ENCODE assay signal across 12 cellular contexts in the genomic region with DNA sequence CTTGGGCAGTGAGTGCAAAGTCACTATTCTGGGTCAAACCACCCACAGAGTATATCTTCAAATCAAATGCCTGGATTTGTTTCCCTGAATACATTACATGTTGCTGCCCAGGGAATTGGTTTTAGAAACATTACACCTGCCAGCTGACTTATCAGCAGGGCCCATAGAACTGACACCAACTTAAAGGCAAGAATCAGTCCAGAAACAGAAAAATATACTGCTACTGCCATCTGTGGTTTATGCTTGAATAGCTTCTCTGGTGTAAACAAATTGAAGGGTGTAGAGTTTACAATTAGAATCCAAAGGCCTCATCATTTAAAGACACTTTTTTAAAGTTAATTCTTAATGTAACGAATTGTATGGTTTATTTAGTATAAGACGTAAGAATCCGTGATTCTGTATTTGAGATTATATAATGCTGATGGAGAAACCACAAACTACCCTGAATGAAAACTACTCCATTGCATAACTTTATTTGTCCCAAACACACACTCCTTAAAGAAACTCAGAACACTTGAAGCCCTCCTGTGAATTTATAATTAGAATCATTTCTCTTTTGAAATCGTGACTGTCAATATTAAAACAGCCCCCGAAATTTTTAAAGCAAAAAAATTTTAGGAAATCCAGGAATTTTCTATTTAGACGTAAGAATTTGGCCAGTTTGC. TPM values are rescaled to one million over a fixed set of nuclear protein-coding genes. Genes with fewer than 3 reads are reported as not detected.
DNase-seq lines count a peak whose midpoint lies in the region; TF ChIP-seq lines count a peak whose summit lies in the region.
"Had no signal": no experiment of that assay in that cellular context is flagged by ENCODE, and none has a peak within 500 bp of the region (broad histone marks: within the 10 kb centered on the region; RNA-seq: fewer than 3 reads in every experiment).

No MANE protein-coding gene starts in this region.

- CTCF ChIA-PET in activated naive CD4-positive, alpha-beta T cell treated with anti-CD3 and anti-CD28 coated beads for 36 hours (lab: Charles Lee) = interaction anchor here (1.1 to 2.2 kb wide), 3 partner anchors 10 to 148 kb away, joined by 3 to 13 read pairs (median 3); a partner anchor contains a TSS
- CTCF ChIA-PET in activated CD4-positive, alpha-beta memory T cell treated with anti-CD3 and anti-CD28 coated beads for 36 hours (lab: Charles Lee) = interaction anchor here (1.5 to 2.8 kb wide), 3 partner anchors 52 to 147 kb away, joined by 5 to 15 read pairs (median 12); a partner anchor contains a TSS

- no peaks in the 10 kb centered on the region for H3K36me3 ChIP-seq in Loucy (ENCODE audit: insufficient read depth, low read length)
- H3K36me3 ChIP-seq: vagina had no signal

- H3K4me1 Mint-ChIP-seq in brain (peaks cover 34% of the 10 kb centered on the region), progenitor cell of endocrine pancreas (ENCODE audit: low read depth) (peaks cover 70% of the 10 kb centered on the region)
- H3K4me1 Mint-ChIP-seq in activated naive CD4-positive, alpha-beta T cell treated with anti-CD3 and anti-CD28 coated beads for 36 hours (ENCODE audit: low read depth) = peaks cover 9% of the 10 kb centered on the region
- H3K4me1 Mint-ChIP-seq in activated CD4-positive, alpha-beta memory T cell treated with anti-CD3 and anti-CD28 coated beads for 36 hours (ENCODE audit: low read depth) = peaks cover 11% of the 10 kb centered on the region

- H3K9me3 ChIP-seq in Loucy (ENCODE audit: insufficient read depth, low read depth, low read length) = no peaks in the 10 kb centered on the region
- H3K9me3 ChIP-seq: vagina had no signal

- intact Hi-C loops in activated naive CD4-positive, alpha-beta T cell treated with anti-CD3 and anti-CD28 coated beads for 36 hours (cut with micrococcal nuclease) = no loop called here
- intact Hi-C loops in activated CD4-positive, alpha-beta memory T cell treated with anti-CD3 and anti-CD28 coated beads for 36 hours (cut with micrococcal nuclease) = no loop called here

- peaks cover 27% of the 10 kb centered on the region for H3K4me1 ChIP-seq in Loucy (ENCODE audit: insufficient read depth, low read length, poor library complexity, severe bottlenecking)
- H3K4me1 ChIP-seq: parathyroid adenoma had no signal

- peak overlapping the region in 1 of 5 experiments; percentile 45 for H3K4me3 Mint-ChIP-seq in brain
- no peak overlapping the region for H3K4me3 Mint-ChIP-seq in progenitor cell of endocrine pancreas (ENCODE audit: low read depth)
- H3K4me3 Mint-ChIP-seq in activated naive CD4-positive, alpha-beta T cell treated with anti-CD3 and anti-CD28 coated beads for 36 hours = no peak overlapping the region
- H3K4me3 Mint-ChIP-seq in activated CD4-positive, alpha-beta memory T cell treated with anti-CD3 and anti-CD28 coated beads for 36 hours = no peak overlapping the region
- H3K4me3 Mint-ChIP-seq: CD4-positive, CD25-positive, alpha-beta regulatory T cell; IgD-negative memory B cell had no signal

- no peaks in the 10 kb centered on the region for H3F3A ChIP-seq in Loucy (ENCODE audit: low read depth)

- H3K27me3 ChIP-seq in Loucy (ENCODE audit: insufficient read depth, low read length, poor library complexity, severe bottlenecking) = no peaks in the 10 kb centered on the region
- H3K27me3 ChIP-seq: vagina had no signal

- H3K27me3 Mint-ChIP-seq in brain (peaks cover 85% of the 10 kb centered on the region), progenitor cell of endocrine pancreas (no peaks in the 10 kb centered on the region)
- peaks cover 76% of the 10 kb centered on the region for H3K27me3 Mint-ChIP-seq in activated naive CD4-positive, alpha-beta T cell treated with anti-CD3 and anti-CD28 coated beads for 36 hours (ENCODE audit: low read depth)
- H3K27me3 Mint-ChIP-seq in activated CD4-positive, alpha-beta memory T cell treated with anti-CD3 and anti-CD28 coated beads for 36 hours = peaks cover 69% of the 10 kb centered on the region

- no peaks in the 10 kb centered on the region for H3K9me2 ChIP-seq in Loucy (replicated peaks; ENCODE audit: low read depth, low read length)

- DNase-seq in NCI-H1092 treated with DMSO at 0.1 percent for 48 hours (lab: John Stamatoyannopoulos, UW) = peak; percentile 2
- no peak for DNase-seq in NCI-H1092 (lab: John Stamatoyannopoulos, UW)
- DNase-seq in progenitor cell of endocrine pancreas (ENCODE audit: low spot score, unreplicated experiment) = no peak
- no peak for DNase-seq in 8988T
- no peak for DNase-seq in activated naive CD4-positive, alpha-beta T cell treated with anti-CD3 and anti-CD28 coated beads for 36 hours
- no peak for DNase-seq in activated CD4-positive, alpha-beta memory T cell treated with anti-CD3 and anti-CD28 coated beads for 36 hours

- peaks cover 9% of the 10 kb centered on the region for H4K20me1 ChIP-seq in Loucy (ENCODE audit: insufficient read depth, low read length, poor library complexity, severe bottlenecking)

- peaks cover 24% of the 10 kb centered on the region for H3K79me2 ChIP-seq in Loucy (ENCODE audit: insufficient read depth, low read length)
- H3K79me2 ChIP-seq: parathyroid adenoma had no signal

- no peak overlapping the region for H2AFZ ChIP-seq in Loucy (ENCODE audit: low read length)
- H2AFZ ChIP-seq: parathyroid adenoma had no signal

- POLR2A ChIA-PET in activated CD4-positive, alpha-beta memory T cell treated with anti-CD3 and anti-CD28 coated beads for 36 hours (lab: Charles Lee) = no interaction called here

- peaks cover 0 to 9% (median 4%) of the 10 kb centered on the region in 5 experiments for H3K9me3 Mint-ChIP-seq in brain
- H3K9me3 Mint-ChIP-seq in progenitor cell of endocrine pancreas (ENCODE audit: low read depth) = no peaks in the 10 kb centered on the region
- no peaks in the 10 kb centered on the region for H3K9me3 Mint-ChIP-seq in activated naive CD4-positive, alpha-beta T cell treated with anti-CD3 and anti-CD28 coated beads for 36 hours
- no peaks in the 10 kb centered on the region for H3K9me3 Mint-ChIP-seq in activated CD4-positive, alpha-beta memory T cell treated with anti-CD3 and anti-CD28 coated beads for 36 hours
- H3K9me3 Mint-ChIP-seq: IgD-negative memory B cell had no signal

- H3K36me3 Mint-ChIP-seq in brain (no peaks in the 10 kb centered on the region), progenitor cell of endocrine pancreas (ENCODE audit: insufficient read depth) (no peaks in the 10 kb centered on the region)
- no peaks in the 10 kb centered on the region for H3K36me3 Mint-ChIP-seq in activated naive CD4-positive, alpha-beta T cell treated with anti-CD3 and anti-CD28 coated beads for 36 hours (ENCODE audit: low read depth)
- no peaks in the 10 kb centered on the region for H3K36me3 Mint-ChIP-seq in activated CD4-positive, alpha-beta memory T cell treated with anti-CD3 and anti-CD28 coated beads for 36 hours
- H3K36me3 Mint-ChIP-seq: CD4-positive, CD25-positive, alpha-beta regulatory T cell; IgD-negative memory B cell had no signal

- H3K9ac ChIP-seq in Loucy (ENCODE audit: low read depth, low read length, poor library complexity, severe bottlenecking) = no peak overlapping the region
- H3K9ac ChIP-seq: parathyroid adenoma had no signal

- H3K27ac Mint-ChIP-seq in brain = peak overlapping the region in 1 of 5 experiments; percentile 27
- H3K27ac Mint-ChIP-seq in progenitor cell of endocrine pancreas = peak overlapping the region; percentile 12
- H3K27ac Mint-ChIP-seq in activated naive CD4-positive, alpha-beta T cell treated with anti-CD3 and anti-CD28 coated beads for 36 hours = no peak overlapping the region
- no peak overlapping the region for H3K27ac Mint-ChIP-seq in activated CD4-positive, alpha-beta memory T cell treated with anti-CD3 and anti-CD28 coated beads for 36 hours
- H3K27ac Mint-ChIP-seq: CD4-positive, CD25-positive, alpha-beta regulatory T cell; IgD-negative memory B cell had no signal

- no peak overlapping the region for H3K4me2 ChIP-seq in Loucy (ENCODE audit: low read depth, low read length, poor library complexity, severe bottlenecking)

- TF ChIP-seq CTCF in Loucy (conservative IDR thresholded peaks at IDR 0.05; ENCODE audit: low read length) (peak; percentile 66), brain (conservative IDR thresholded peaks at IDR 0.05) (peak; percentile 34 to 58), progenitor cell of endocrine pancreas (IDR thresholded peaks at IDR 0.05; ENCODE audit: unreplicated experiment) (peak; percentile 48)

- H3K4me3 ChIP-seq in Loucy (ENCODE audit: low read length, poor library complexity, severe bottlenecking) = no peak overlapping the region
- H3K4me3 ChIP-seq: vagina had no signal

RNA-seq across cellular contexts. Expression of a gene that starts 6.2 kb away (rescaled TPM):
- 0.53 TPM for polyA plus RNA-seq in brain (ENCODE audit: insufficient read depth, low read depth, low replicate concordance)
- total RNA-seq in progenitor cell of endocrine pancreas = 71.6 and 86.4 TPM in 2 replicates
- total RNA-seq in activated naive CD4-positive, alpha-beta T cell treated with anti-CD3 and anti-CD28 coated beads for 36 hours = 1 to 10 TPM; 1.8 TPM
- total RNA-seq in activated CD4-positive, alpha-beta memory T cell treated with anti-CD3 and anti-CD28 coated beads for 36 hours = under 1 TPM; 0.61 to 0.83 TPM
- polyA plus RNA-seq: CD4-positive, CD25-positive, alpha-beta regulatory T cell had no signal

RNA-seq across cellular contexts. Expression of a gene that starts 12.0 kb away (rescaled TPM):
- polyA plus RNA-seq in brain (ENCODE audit: insufficient read depth, low read depth, low replicate concordance) = 6.3 TPM
- 2.2 and 2.5 TPM in 2 replicates for total RNA-seq in progenitor cell of endocrine pancreas
- total RNA-seq in activated naive CD4-positive, alpha-beta T cell treated with anti-CD3 and anti-CD28 coated beads for 36 hours = not detected
- total RNA-seq in activated CD4-positive, alpha-beta memory T cell treated with anti-CD3 and anti-CD28 coated beads for 36 hours = not detected
- total RNA-seq: CD4-positive, CD25-positive, alpha-beta regulatory T cell had no signal
- polyA plus RNA-seq: CD4-positive, CD25-positive, alpha-beta regulatory T cell had no signal

Comparison
In these comparisons a context has a peak if more than half of its experiments do, and no peak if none do; other contexts are left out.
1. RNA of a gene that starts 6.2 kb away (total RNA-seq): 71.6 to 86.4 TPM in progenitor cell of endocrine pancreas; 1.8 TPM in activated naive CD4-positive, alpha-beta T cell treated with anti-CD3 and anti-CD28 coated beads for 36 hours and 0.61 to 0.83 TPM in activated CD4-positive, alpha-beta memory T cell treated with anti-CD3 and anti-CD28 coated beads for 36 hours; every median in the first group is over 10 times any median in the second.
2. Peak in every context shown above with its lines, with median percentiles within 50 percentile points of each other: CTCF ChIP-seq.